ENCODE assay signal across 14 cellular contexts in genomic region chr6:170221753-170222400, GRCh38.
DNase-seq lines count a peak whose midpoint lies in the region; ATAC-seq, FAIRE-seq and TF ChIP-seq lines count a peak whose summit lies in the region.
"Had no signal": no experiment of that assay in that cellular context is flagged by ENCODE, and none has a peak within 500 bp of the region (broad histone marks: within the 10 kb centered on the region; RNA-seq: fewer than 3 reads in every experiment).

No MANE protein-coding gene starts in this region.

- no peaks in the 10 kb centered on the region; the same call in 2 of the 3 replicates for H3K36me3 Mint-ChIP-seq in GM23338 (ENCODE audit: low read depth)
- H3K36me3 Mint-ChIP-seq in osteocyte (ENCODE audit: unreplicated experiment) = no peaks in the 10 kb centered on the region
- H3K36me3 Mint-ChIP-seq in T-helper 2 cell treated with Interferon-gamma antibody and Interleukin-4, amounts not matched to agents 5 μg/mL and 100 μg/mL, for 36 hours (ENCODE audit: low read depth) = no peaks in the 10 kb centered on the region
- H3K36me3 Mint-ChIP-seq in CD4-positive, alpha-beta memory T cell = no peaks in the 10 kb centered on the region

- TF ChIP-seq CTCF in GM23338 (conservative IDR thresholded peaks at IDR 0.05; ENCODE audit: low read depth in 2 of 2) (peak in 1 of 2 experiments; percentile 35; a peak in 1 of 4 replicates), K562 (IDR thresholded peaks at IDR 0.05 in 2 of 3, conservative IDR thresholded peaks at IDR 0.05 in 1 of 3; ENCODE audit: insufficient read depth in 2 of 3, low read depth in 1 of 3, low read length in 3 of 3) (no peak; a peak in 1 of 6 replicates), osteocyte (IDR thresholded peaks at IDR 0.05) (no peak)

- no peaks in the 10 kb centered on the region for H3K36me3 ChIP-seq in GM23338 (ENCODE audit: insufficient read depth)
- H3K36me3 ChIP-seq in K562 (ENCODE audit: control insufficient read depth, insufficient read depth, low read length) = no peaks in the 10 kb centered on the region
- H3K36me3 ChIP-seq in CD4-positive, alpha-beta memory T cell (ENCODE audit: insufficient read depth, low read length) = no peaks in the 10 kb centered on the region

- TF ChIP-seq POLR2A in K562 (conservative IDR thresholded peaks at IDR 0.05) = no peak

- peak in 2 of 3 experiments; percentile 4 to 45 for DNase-seq in NCI-H1417 (lab: John Stamatoyannopoulos, UW)
- no peak for DNase-seq in NCI-H1417 treated with DMSO at 0.1 percent for 48 hours (lab: John Stamatoyannopoulos, UW)
- no peak for DNase-seq in GM23338 (ENCODE audit: low spot score)
- no peak for DNase-seq in K562 (ENCODE audit: extremely low read depth in 1 of 4, low spot score in 3 of 4)
- peak; percentile 77 for DNase-seq in osteocyte (ENCODE audit: extremely low spot score, unreplicated experiment)
- no peak for DNase-seq in T-helper 2 cell treated with Interferon-gamma antibody and Interleukin-4, amounts not matched to agents 5 μg/mL and 100 μg/mL, for 36 hours (ENCODE audit: low spot score)
- DNase-seq in CD4-positive, alpha-beta memory T cell = no peak
- DNase-seq in NCI-H1048 (lab: John Stamatoyannopoulos, UW) = no peak
- DNase-seq: activated B cell treated with CpG ODN at 0.5 μM for 24 hours; activated T-cell treated with anti-CD3 and anti-CD28 coated beads, Interleukin-2, amount 50 U/mL, for 48 hours; anterior cingulate cortex; HCEC 1CT had no signal

- H3K27ac Mint-ChIP-seq in GM23338 (no peak overlapping the region), osteocyte (ENCODE audit: unreplicated experiment) (no peak overlapping the region)
- no peak overlapping the region for H3K27ac Mint-ChIP-seq in T-helper 2 cell treated with Interferon-gamma antibody and Interleukin-4, amounts not matched to agents 5 μg/mL and 100 μg/mL, for 36 hours
- no peak overlapping the region for H3K27ac Mint-ChIP-seq in CD4-positive, alpha-beta memory T cell
- H3K27ac Mint-ChIP-seq: activated B cell treated with CpG ODN at 0.5 μM for 24 hours had no signal

- no TSS peak for BruUV-seq in K562 (replicated peaks; lab: Mats Ljungman, UMichigan)

- H2AFZ ChIP-seq in GM23338 (peak overlapping the region; percentile 23; the same call in 1 of the 2 replicates), K562 (ENCODE audit: low read depth, low read length) (no peak overlapping the region)
- H2AFZ ChIP-seq: hepatocyte had no signal

- intact Hi-C loops in K562 (cut with micrococcal nuclease) = loop anchor here (10.0 kb wide), 1 partner anchor 293 kb away; no protein-coding TSS in a partner anchor
- intact Hi-C loops in CD4-positive, alpha-beta memory T cell (cut with micrococcal nuclease) = no loop called here

- H3K27me3 Mint-ChIP-seq in GM23338 (ENCODE audit: insufficient read depth, low read depth, poor library complexity) = peaks cover 6% of the 10 kb centered on the region
- H3K27me3 Mint-ChIP-seq in osteocyte (ENCODE audit: unreplicated experiment) = no peaks in the 10 kb centered on the region
- H3K27me3 Mint-ChIP-seq in T-helper 2 cell treated with Interferon-gamma antibody and Interleukin-4, amounts not matched to agents 5 μg/mL and 100 μg/mL, for 36 hours (ENCODE audit: low read depth) = no peaks in the 10 kb centered on the region
- H3K27me3 Mint-ChIP-seq in CD4-positive, alpha-beta memory T cell = no peaks in the 10 kb centered on the region
- H3K27me3 Mint-ChIP-seq: activated B cell treated with CpG ODN at 0.5 μM for 24 hours had no signal

- CTCF ChIA-PET in K562 (lab: Yijun Ruan, JAX; ENCODE audit: low intra/inter-chr PET ratio) = no interaction called here
- CTCF ChIA-PET in CD4-positive, alpha-beta memory T cell (lab: Charles Lee; ENCODE audit: partially characterized antibody) = no interaction called here

- FAIRE-seq in K562 (lab: Jason Lieb, UNC) = no peak

- H3K9me3 Mint-ChIP-seq in GM23338 (no peaks in the 10 kb centered on the region), osteocyte (ENCODE audit: unreplicated experiment) (no peaks in the 10 kb centered on the region)
- H3K9me3 Mint-ChIP-seq in T-helper 2 cell treated with Interferon-gamma antibody and Interleukin-4, amounts not matched to agents 5 μg/mL and 100 μg/mL, for 36 hours = no peaks in the 10 kb centered on the region
- no peaks in the 10 kb centered on the region for H3K9me3 Mint-ChIP-seq in CD4-positive, alpha-beta memory T cell
- H3K9me3 Mint-ChIP-seq: activated B cell treated with CpG ODN at 0.5 μM for 24 hours, neural crest cell had no signal

- H3F3A ChIP-seq in GM23338 (replicated peaks; ENCODE audit: low read depth) = no peaks in the 10 kb centered on the region

- no peaks in the 10 kb centered on the region for H3K27me3 ChIP-seq in GM23338 (ENCODE audit: insufficient read depth)
- H3K27me3 ChIP-seq in K562 (ENCODE audit: control insufficient read depth in 2 of 2, insufficient read depth in 2 of 2, low read length in 2 of 2) = peaks cover 41 to 54% of the 10 kb centered on the region in 2 experiments
- H3K27me3 ChIP-seq in CD4-positive, alpha-beta memory T cell (ENCODE audit: insufficient read depth, low read length) = no peaks in the 10 kb centered on the region
- H3K27me3 ChIP-seq: hepatocyte had no signal

- ATAC-seq in GM23338 (peak; percentile 18; the same call in 2 of the 3 replicates), K562 (peak; percentile 16; the same call in 2 of the 3 replicates)

- TF ChIP-seq EP300 in K562 (IDR thresholded peaks at IDR 0.05; ENCODE audit: low read length) = no peak

- peak in 1 of 2 experiments; percentile 8; a peak in 1 of 4 replicates for TF ChIP-seq RAD21 in K562 (CRISPR knock-in tag; conservative IDR thresholded peaks at IDR 0.05 in 1 of 2, IDR thresholded peaks at IDR 0.05 in 1 of 2)

- H4K20me1 ChIP-seq in GM23338 (replicated peaks; ENCODE audit: insufficient read depth) (no peaks in the 10 kb centered on the region), K562 (replicated peaks; ENCODE audit: control insufficient read depth, insufficient read depth, low read length) (0 out of 2 replicates have a peak, but pooled peaks cover 12% of the 10 kb centered on the region)

- H3K9ac ChIP-seq in K562 (ENCODE audit: insufficient read depth in 1 of 2, low read depth in 2 of 2, low read length in 2 of 2) = no peak overlapping the region

- peaks cover 19% of the 10 kb centered on the region for H3K4me1 Mint-ChIP-seq in GM23338
- H3K4me1 Mint-ChIP-seq in osteocyte (ENCODE audit: unreplicated experiment) = peaks cover 5% of the 10 kb centered on the region
- peaks cover 4% of the 10 kb centered on the region for H3K4me1 Mint-ChIP-seq in T-helper 2 cell treated with Interferon-gamma antibody and Interleukin-4, amounts not matched to agents 5 μg/mL and 100 μg/mL, for 36 hours (ENCODE audit: low read depth)
- peaks cover 5 to 16% (median 13%) of the 10 kb centered on the region in 4 donors for H3K4me1 Mint-ChIP-seq in CD4-positive, alpha-beta memory T cell

- POLR2A ChIA-PET in K562 (lab: Yijun Ruan, JAX) = interaction anchor here (0.6 to 1.2 kb wide), 3 partner anchors 9 to 65 kb away, joined by 3 to 5 read pairs (median 3); no protein-coding TSS in a partner anchor
- POLR2A ChIA-PET in CD4-positive, alpha-beta memory T cell (lab: Charles Lee; ENCODE audit: partially characterized antibody) = no interaction called here

- H3K9me1 ChIP-seq in K562 (ENCODE audit: control insufficient read depth, insufficient read depth, low read length) = no peaks in the 10 kb centered on the region

- H3K4me1 ChIP-seq in GM23338 (ENCODE audit: insufficient read depth) (no peaks in the 10 kb centered on the region), K562 (replicated peaks in 1 of 2; ENCODE audit: control insufficient read depth in 2 of 2, insufficient read depth in 2 of 2, low read length in 2 of 2) (peaks cover 0 to 6% of the 10 kb centered on the region in 2 experiments; a peak in 1 of 5 replicates)
- peaks cover 10% of the 10 kb centered on the region for H3K4me1 ChIP-seq in CD4-positive, alpha-beta memory T cell (ENCODE audit: insufficient read depth, low read length)

- no peak overlapping the region for H3K4me3 ChIP-seq in GM23338
- H3K4me3 ChIP-seq in K562 = no peak overlapping the region
- no peak overlapping the region for H3K4me3 ChIP-seq in CD4-positive, alpha-beta memory T cell (ENCODE audit: low read length in 2 of 2)
- H3K4me3 ChIP-seq: hepatocyte had no signal

- no peak overlapping the region for H3K4me3 Mint-ChIP-seq in GM23338
- H3K4me3 Mint-ChIP-seq in osteocyte (ENCODE audit: unreplicated experiment) = no peak overlapping the region
- no peak overlapping the region for H3K4me3 Mint-ChIP-seq in T-helper 2 cell treated with Interferon-gamma antibody and Interleukin-4, amounts not matched to agents 5 μg/mL and 100 μg/mL, for 36 hours
- peak overlapping the region in 3 of 8 donors; percentile 11 to 50 (median 11) for H3K4me3 Mint-ChIP-seq in CD4-positive, alpha-beta memory T cell
- H3K4me3 Mint-ChIP-seq: activated B cell treated with CpG ODN at 0.5 μM for 24 hours, neural crest cell had no signal

- H3K27ac ChIP-seq in GM23338 (ENCODE audit: low read depth) (0 out of 2 replicates have a peak overlapping the region, but pooled peaks have one; percentile 45), K562 (ENCODE audit: extremely low read depth, low read depth, low read length) (no peak overlapping the region)
- no peak overlapping the region for H3K27ac ChIP-seq in CD4-positive, alpha-beta memory T cell (ENCODE audit: low read depth, low read length)
- H3K27ac ChIP-seq: hepatocyte had no signal

- H3K4me2 ChIP-seq in GM23338 (no peak overlapping the region), K562 (ENCODE audit: insufficient read depth, low read length) (no peak overlapping the region)
- H3K4me2 ChIP-seq: hepatocyte had no signal

- H3K79me2 ChIP-seq in GM23338 (replicated peaks; ENCODE audit: insufficient read depth) (no peaks in the 10 kb centered on the region), K562 (ENCODE audit: control insufficient read depth, insufficient read depth, low read length) (no peaks in the 10 kb centered on the region)
- H3K79me2 ChIP-seq: hepatocyte had no signal

- H3K9me3 ChIP-seq in K562 (replicated peaks; ENCODE audit: control insufficient read depth, insufficient read depth, low read depth, low read length) = no peaks in the 10 kb centered on the region
- no peaks in the 10 kb centered on the region for H3K9me3 ChIP-seq in CD4-positive, alpha-beta memory T cell (ENCODE audit: control insufficient read depth in 1 of 2, low read length in 2 of 2)

- in situ Hi-C loops in K562 (cut with MboI) = no loop called here

- 4% methylated on average over 29 of the region's 29 CpGs for WGBS in K562 (ENCODE audit: insufficient coverage, low coverage, missing lambda C conversion rate)

- H3K9me2 ChIP-seq in GM23338 (ENCODE audit: insufficient read depth) = no peaks in the 10 kb centered on the region

TF ChIP-seq in GM23338, 12 proteins besides CTCF, POLR2A, EP300 and RAD21 (continues in another document):
- TF ChIP-seq ZNF114 (CRISPR knock-in tag; IDR thresholded peaks at IDR 0.05) = no peak

TF ChIP-seq in K562, 482 proteins besides CTCF, POLR2A, EP300 and RAD21:
- no peak for TF ChIP-seq KAT2B (IDR thresholded peaks at IDR 0.05; ENCODE audit: low read depth, low read length)
- no peak for TF ChIP-seq TCF7L2 (IDR thresholded peaks at IDR 0.05; ENCODE audit: low read depth, low read length)

Comparison
In these comparisons a context has a peak if more than half of its experiments do, and no peak if none do; other contexts are left out.
1. DNase-seq: peak in NCI-H1417 (2 of 3) and osteocyte (single experiment); none in NCI-H1417 treated with DMSO at 0.1 percent for 48 hours (single experiment), GM23338 (single experiment), K562 (0 of 4), T-helper 2 cell treated with Interferon-gamma antibody and Interleukin-4, amounts not matched to agents 5 μg/mL and 100 μg/mL, for 36 hours (single experiment), CD4-positive, alpha-beta memory T cell (0 of 5) and NCI-H1048 (single experiment).